ENCODE assay signal across 1 cellular context in the genomic region with DNA sequence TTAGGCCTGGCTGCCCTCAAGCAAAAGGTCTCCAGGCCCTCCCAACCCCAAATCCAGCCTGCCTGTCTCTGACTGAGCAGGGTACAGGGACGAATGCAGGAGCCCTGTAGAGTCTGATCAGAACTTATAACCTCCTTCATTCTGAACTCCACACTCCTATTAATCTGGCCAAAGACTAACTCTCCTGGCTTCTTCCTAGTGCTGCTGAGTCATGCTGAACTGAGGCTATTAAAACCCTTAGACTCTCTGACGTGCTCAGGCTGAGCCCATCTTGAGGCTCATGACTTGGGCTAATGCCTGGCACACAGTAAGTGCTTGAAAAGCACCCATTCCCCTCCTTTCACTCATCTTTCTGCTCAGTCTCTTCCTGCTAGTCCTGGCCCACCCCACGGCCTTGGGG.
TF ChIP-seq lines count a peak whose summit lies in the region.

No MANE protein-coding gene starts in this region.

TF ChIP-seq in H1, 55 proteins besides CTCF, POLR2A, EP300 and RAD21:
- TF ChIP-seq CREB1 (IDR thresholded peaks at IDR 0.05) (no peak), CHD1 (IDR thresholded peaks at IDR 0.05; ENCODE audit: low read depth, low read length) (no peak), CEBPB (IDR thresholded peaks at IDR 0.05; ENCODE audit: low read depth, low read length) (no peak), CTBP2 (IDR thresholded peaks at IDR 0.05; ENCODE audit: borderline replicate concordance, insufficient read depth, insufficient read length, low read length) (no peak), EZH2 (IDR thresholded peaks at IDR 0.05; ENCODE audit: low read depth, low read length, severe bottlenecking) (no peak), TAF7 (optimal IDR thresholded peaks at IDR 0.05; ENCODE audit: borderline replicate concordance, low read depth, low read length) (no peak), FOSL1 (IDR thresholded peaks at IDR 0.05; ENCODE audit: insufficient read depth, low read depth, low read length) (no peak), SIRT6 (IDR thresholded peaks at IDR 0.05; ENCODE audit: low read length) (no peak), SP4 (IDR thresholded peaks at IDR 0.05; ENCODE audit: low read length) (no peak), JUND (IDR thresholded peaks at IDR 0.05; ENCODE audit: low read length) (no peak), E2F6 (IDR thresholded peaks at IDR 0.05) (no peak), KDM1A (IDR thresholded peaks at IDR 0.05; ENCODE audit: borderline replicate concordance, low read length) (no peak), RXRA (IDR thresholded peaks at IDR 0.05; ENCODE audit: insufficient read depth, low read depth, low read length) (no peak), SUZ12 (IDR thresholded peaks at IDR 0.05; ENCODE audit: low read length) (no peak), TCF12 (IDR thresholded peaks at IDR 0.05; ENCODE audit: low read depth, low read length) (no peak), BCL11A (IDR thresholded peaks at IDR 0.05; ENCODE audit: low read depth in 2 of 2, low read length in 2 of 2) (no peak)
- TF ChIP-seq, protein P1, sequence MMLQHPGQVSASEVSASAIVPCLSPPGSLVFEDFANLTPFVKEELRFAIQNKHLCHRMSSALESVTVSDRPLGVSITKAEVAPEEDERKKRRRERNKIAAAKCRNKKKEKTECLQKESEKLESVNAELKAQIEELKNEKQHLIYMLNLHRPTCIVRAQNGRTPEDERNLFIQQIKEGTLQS (IDR thresholded peaks at IDR 0.05; ENCODE audit: insufficient read depth, low read depth, low read length), result no peak
- TF ChIP-seq, protein P2, sequence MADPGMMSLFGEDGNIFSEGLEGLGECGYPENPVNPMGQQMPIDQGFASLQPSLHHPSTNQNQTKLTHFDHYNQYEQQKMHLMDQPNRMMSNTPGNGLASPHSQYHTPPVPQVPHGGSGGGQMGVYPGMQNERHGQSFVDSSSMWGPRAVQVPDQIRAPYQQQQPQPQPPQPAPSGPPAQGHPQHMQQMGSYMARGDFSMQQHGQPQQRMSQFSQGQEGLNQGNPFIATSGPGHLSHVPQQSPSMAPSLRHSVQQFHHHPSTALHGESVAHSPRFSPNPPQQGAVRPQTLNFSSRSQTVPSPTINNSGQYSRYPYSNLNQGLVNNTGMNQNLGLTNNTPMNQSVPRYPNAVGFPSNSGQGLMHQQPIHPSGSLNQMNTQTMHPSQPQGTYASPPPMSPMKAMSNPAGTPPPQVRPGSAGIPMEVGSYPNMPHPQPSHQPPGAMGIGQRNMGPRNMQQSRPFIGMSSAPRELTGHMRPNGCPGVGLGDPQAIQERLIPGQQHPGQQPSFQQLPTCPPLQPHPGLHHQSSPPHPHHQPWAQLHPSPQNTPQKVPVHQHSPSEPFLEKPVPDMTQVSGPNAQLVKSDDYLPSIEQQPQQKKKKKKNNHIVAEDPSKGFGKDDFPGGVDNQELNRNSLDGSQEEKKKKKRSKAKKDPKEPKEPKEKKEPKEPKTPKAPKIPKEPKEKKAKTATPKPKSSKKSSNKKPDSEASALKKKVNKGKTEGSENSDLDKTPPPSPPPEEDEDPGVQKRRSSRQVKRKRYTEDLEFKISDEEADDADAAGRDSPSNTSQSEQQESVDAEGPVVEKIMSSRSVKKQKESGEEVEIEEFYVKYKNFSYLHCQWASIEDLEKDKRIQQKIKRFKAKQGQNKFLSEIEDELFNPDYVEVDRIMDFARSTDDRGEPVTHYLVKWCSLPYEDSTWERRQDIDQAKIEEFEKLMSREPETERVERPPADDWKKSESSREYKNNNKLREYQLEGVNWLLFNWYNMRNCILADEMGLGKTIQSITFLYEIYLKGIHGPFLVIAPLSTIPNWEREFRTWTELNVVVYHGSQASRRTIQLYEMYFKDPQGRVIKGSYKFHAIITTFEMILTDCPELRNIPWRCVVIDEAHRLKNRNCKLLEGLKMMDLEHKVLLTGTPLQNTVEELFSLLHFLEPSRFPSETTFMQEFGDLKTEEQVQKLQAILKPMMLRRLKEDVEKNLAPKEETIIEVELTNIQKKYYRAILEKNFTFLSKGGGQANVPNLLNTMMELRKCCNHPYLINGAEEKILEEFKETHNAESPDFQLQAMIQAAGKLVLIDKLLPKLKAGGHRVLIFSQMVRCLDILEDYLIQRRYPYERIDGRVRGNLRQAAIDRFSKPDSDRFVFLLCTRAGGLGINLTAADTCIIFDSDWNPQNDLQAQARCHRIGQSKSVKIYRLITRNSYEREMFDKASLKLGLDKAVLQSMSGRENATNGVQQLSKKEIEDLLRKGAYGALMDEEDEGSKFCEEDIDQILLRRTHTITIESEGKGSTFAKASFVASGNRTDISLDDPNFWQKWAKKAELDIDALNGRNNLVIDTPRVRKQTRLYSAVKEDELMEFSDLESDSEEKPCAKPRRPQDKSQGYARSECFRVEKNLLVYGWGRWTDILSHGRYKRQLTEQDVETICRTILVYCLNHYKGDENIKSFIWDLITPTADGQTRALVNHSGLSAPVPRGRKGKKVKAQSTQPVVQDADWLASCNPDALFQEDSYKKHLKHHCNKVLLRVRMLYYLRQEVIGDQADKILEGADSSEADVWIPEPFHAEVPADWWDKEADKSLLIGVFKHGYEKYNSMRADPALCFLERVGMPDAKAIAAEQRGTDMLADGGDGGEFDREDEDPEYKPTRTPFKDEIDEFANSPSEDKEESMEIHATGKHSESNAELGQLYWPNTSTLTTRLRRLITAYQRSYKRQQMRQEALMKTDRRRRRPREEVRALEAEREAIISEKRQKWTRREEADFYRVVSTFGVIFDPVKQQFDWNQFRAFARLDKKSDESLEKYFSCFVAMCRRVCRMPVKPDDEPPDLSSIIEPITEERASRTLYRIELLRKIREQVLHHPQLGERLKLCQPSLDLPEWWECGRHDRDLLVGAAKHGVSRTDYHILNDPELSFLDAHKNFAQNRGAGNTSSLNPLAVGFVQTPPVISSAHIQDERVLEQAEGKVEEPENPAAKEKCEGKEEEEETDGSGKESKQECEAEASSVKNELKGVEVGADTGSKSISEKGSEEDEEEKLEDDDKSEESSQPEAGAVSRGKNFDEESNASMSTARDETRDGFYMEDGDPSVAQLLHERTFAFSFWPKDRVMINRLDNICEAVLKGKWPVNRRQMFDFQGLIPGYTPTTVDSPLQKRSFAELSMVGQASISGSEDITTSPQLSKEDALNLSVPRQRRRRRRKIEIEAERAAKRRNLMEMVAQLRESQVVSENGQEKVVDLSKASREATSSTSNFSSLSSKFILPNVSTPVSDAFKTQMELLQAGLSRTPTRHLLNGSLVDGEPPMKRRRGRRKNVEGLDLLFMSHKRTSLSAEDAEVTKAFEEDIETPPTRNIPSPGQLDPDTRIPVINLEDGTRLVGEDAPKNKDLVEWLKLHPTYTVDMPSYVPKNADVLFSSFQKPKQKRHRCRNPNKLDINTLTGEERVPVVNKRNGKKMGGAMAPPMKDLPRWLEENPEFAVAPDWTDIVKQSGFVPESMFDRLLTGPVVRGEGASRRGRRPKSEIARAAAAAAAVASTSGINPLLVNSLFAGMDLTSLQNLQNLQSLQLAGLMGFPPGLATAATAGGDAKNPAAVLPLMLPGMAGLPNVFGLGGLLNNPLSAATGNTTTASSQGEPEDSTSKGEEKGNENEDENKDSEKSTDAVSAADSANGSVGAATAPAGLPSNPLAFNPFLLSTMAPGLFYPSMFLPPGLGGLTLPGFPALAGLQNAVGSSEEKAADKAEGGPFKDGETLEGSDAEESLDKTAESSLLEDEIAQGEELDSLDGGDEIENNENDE (IDR thresholded peaks at IDR 0.05; ENCODE audit: insufficient replicate concordance, low read length), result no peak
